10 cellular contexts compared by ENCODE assay signal in genomic region chr4:184400375-184400870, GRCh38.
DNase-seq lines count a peak whose midpoint lies in the region; ATAC-seq and TF ChIP-seq lines count a peak whose summit lies in the region.
"Had no signal": no experiment of that assay in that cellular context is flagged by ENCODE, and none has a peak within 500 bp of the region (broad histone marks: within the 10 kb centered on the region; RNA-seq: fewer than 3 reads in every experiment).

No MANE protein-coding gene starts in this region.

- DNase-seq in AG10803 (ENCODE audit: low read depth) = peak; percentile 93
- DNase-seq in MG63 = peak; percentile 70
- peak; percentile 87 for DNase-seq in dermis blood vessel endothelial cell
- DNase-seq in natural killer cell treated with Interleukin-12 subunit alpha and Interleukin-12 subunit beta and Interleukin-15 and Interleukin-18, amount 100 ng/mL, for 72 hours (ENCODE audit: low spot score) = no peak
- no peak for DNase-seq in HT-29 (ENCODE audit: low spot score)
- no peak for DNase-seq in NCI-H2081 (lab: John Stamatoyannopoulos, UW)
- no peak for DNase-seq in NOMO-1 (lab: John Stamatoyannopoulos, UW; ENCODE audit: unreplicated experiment in 2 of 2)
- no peak for DNase-seq in anterior cingulate cortex (lab: John Stamatoyannopoulos, UW)
- DNase-seq: activated CD4-positive, CD25-positive, alpha-beta regulatory T cell treated with anti-CD3 and anti-CD28 coated beads, Interleukin-2, amount 50 U/mL, for 72 hours; NCI-H446 treated with DMSO at 0.1 percent for 48 hours had no signal

- peaks cover 24 to 38% of the 10 kb centered on the region in 2 donors for H3K4me1 Mint-ChIP-seq in natural killer cell treated with Interleukin-12 subunit alpha and Interleukin-12 subunit beta and Interleukin-15 and Interleukin-18, amount 100 ng/mL, for 72 hours (ENCODE audit: low read depth in 2 of 2)

- no peaks in the 10 kb centered on the region for H3K27me3 ChIP-seq in MG63

- H3K36me3 ChIP-seq in MG63 = peaks cover 2% of the 10 kb centered on the region; the same call in 1 of the 2 replicates

- H3K4me3 ChIP-seq in AG10803 (ENCODE audit: low read length) (no peak overlapping the region), MG63 (no peak overlapping the region)

- H3K27me3 Mint-ChIP-seq in natural killer cell treated with Interleukin-12 subunit alpha and Interleukin-12 subunit beta and Interleukin-15 and Interleukin-18, amount 100 ng/mL, for 72 hours = no peaks in the 10 kb centered on the region

- ATAC-seq in natural killer cell treated with Interleukin-12 subunit alpha and Interleukin-12 subunit beta and Interleukin-15 and Interleukin-18, amount 100 ng/mL, for 72 hours = no peak

- peak; percentile 54 for TF ChIP-seq CTCF in AG10803 (conservative IDR thresholded peaks at IDR 0.05; ENCODE audit: low read length)

- H3K27ac Mint-ChIP-seq in natural killer cell treated with Interleukin-12 subunit alpha and Interleukin-12 subunit beta and Interleukin-15 and Interleukin-18, amount 100 ng/mL, for 72 hours = peak overlapping the region; percentile 12 to 64

- H3K36me3 Mint-ChIP-seq in natural killer cell treated with Interleukin-12 subunit alpha and Interleukin-12 subunit beta and Interleukin-15 and Interleukin-18, amount 100 ng/mL, for 72 hours = peaks cover 37% of the 10 kb centered on the region

- no peaks in the 10 kb centered on the region for H3K9me3 Mint-ChIP-seq in natural killer cell treated with Interleukin-12 subunit alpha and Interleukin-12 subunit beta and Interleukin-15 and Interleukin-18, amount 100 ng/mL, for 72 hours

- no peaks in the 10 kb centered on the region for H3K9me3 ChIP-seq in MG63

- no peak overlapping the region for H3K4me3 Mint-ChIP-seq in natural killer cell treated with Interleukin-12 subunit alpha and Interleukin-12 subunit beta and Interleukin-15 and Interleukin-18, amount 100 ng/mL, for 72 hours

Comparison
In these comparisons a context has a peak if more than half of its experiments do, and no peak if none do; other contexts are left out.
1. DNase-seq: peak in AG10803 (single experiment), MG63 (single experiment) and dermis blood vessel endothelial cell (single experiment); none in natural killer cell treated with Interleukin-12 subunit alpha and Interleukin-12 subunit beta and Interleukin-15 and Interleukin-18, amount 100 ng/mL, for 72 hours (single experiment), HT-29 (single experiment), NCI-H2081 (0 of 2), NOMO-1 (0 of 2) and anterior cingulate cortex (0 of 58).